Comparison of ENCODE assay signal across 1 cellular context in genomic region chr18:70205421-70206397, GRCh38.
A peak's percentile ranks its signal among the peaks of the same experiment; 100 is the strongest.
TF ChIP-seq lines count a peak whose summit lies in the region.

RTTN (minus strand) TSS chr18:70205687; CDS start chr18:70205658, 29 bp downstream.

TF ChIP-seq in HepG2, 621 proteins besides CTCF, POLR2A, EP300 and RAD21 (continued from another document and continues in another):
- TF ChIP-seq RERE (CRISPR knock-in tag; IDR thresholded peaks at IDR 0.05; ENCODE audit: low read depth) (0 out of 2 replicates have a peak, but pooled peaks have one; percentile 18), HES4 (CRISPR knock-in tag; IDR thresholded peaks at IDR 0.05; ENCODE audit: borderline replicate concordance) (peak; percentile 63; the same call in 1 of the 2 replicates), SRF (IDR thresholded peaks at IDR 0.05; ENCODE audit: low read depth, low read length) (peak; percentile 69; the same call in 1 of the 2 replicates), TP53 (CRISPR knock-in tag; conservative IDR thresholded peaks at IDR 0.05) (peak; percentile 81; the same call in 1 of the 2 replicates), SOX6 (IDR thresholded peaks at IDR 0.05) (no peak), SOX6 (CRISPR knock-in tag; IDR thresholded peaks at IDR 0.05) (peak; percentile 80), HNRNPLL (IDR thresholded peaks at IDR 0.05; ENCODE audit: low read depth, low read length, poor library complexity, severe bottlenecking) (peak; percentile 95), TOE1 (CRISPR knock-in tag; IDR thresholded peaks at IDR 0.05) (no peak; the same call in 1 of the 2 replicates), ZNF326 (CRISPR knock-in tag; IDR thresholded peaks at IDR 0.05; ENCODE audit: borderline replicate concordance) (no peak), RXRA (CRISPR knock-in tag; IDR thresholded peaks at IDR 0.05) (peak; percentile 87; the same call in 1 of the 2 replicates), ZNF251 (CRISPR knock-in tag; IDR thresholded peaks at IDR 0.05) (no peak), MLX (CRISPR knock-in tag; IDR thresholded peaks at IDR 0.05) (peak; percentile 29; the same call in 1 of the 2 replicates), RFX5 (IDR thresholded peaks at IDR 0.05; ENCODE audit: low read depth, low read length) (0 out of 2 replicates have a peak, but pooled peaks have one; percentile 7), ATF5 (CRISPR knock-in tag; IDR thresholded peaks at IDR 0.05; ENCODE audit: low read depth) (no peak), HNF1B (CRISPR knock-in tag; IDR thresholded peaks at IDR 0.05) (peak; percentile 51; the same call in 1 of the 2 replicates), ZNF609 (CRISPR knock-in tag; IDR thresholded peaks at IDR 0.05; ENCODE audit: borderline replicate concordance) (peak; percentile 58; the same call in 1 of the 2 replicates), SOX5 (CRISPR knock-in tag; IDR thresholded peaks at IDR 0.05; ENCODE audit: borderline replicate concordance) (peak; percentile 48; the same call in 1 of the 2 replicates), TRIM22 (IDR thresholded peaks at IDR 0.05) (no peak), MTERF4 (CRISPR knock-in tag; IDR thresholded peaks at IDR 0.05) (no peak), HBP1 (CRISPR knock-in tag; IDR thresholded peaks at IDR 0.05; ENCODE audit: low read depth) (peak; percentile 94; the same call in 1 of the 2 replicates), DBP (CRISPR knock-in tag; IDR thresholded peaks at IDR 0.05; ENCODE audit: not compliant biosample characterization) (no peak), ZNF678 (CRISPR knock-in tag; IDR thresholded peaks at IDR 0.05) (0 out of 2 replicates have a peak, but pooled peaks have one; percentile 21), ZUFSP (CRISPR knock-in tag; IDR thresholded peaks at IDR 0.05; ENCODE audit: borderline replicate concordance) (0 out of 2 replicates have a peak, but pooled peaks have one; percentile 48), PCBP1 (IDR thresholded peaks at IDR 0.05; ENCODE audit: borderline replicate concordance, low read depth, low read length) (peak; percentile 95), NFATC3 (CRISPR knock-in tag; IDR thresholded peaks at IDR 0.05) (0 out of 2 replicates have a peak, but pooled peaks have one; percentile 65), ZHX1 (CRISPR knock-in tag; IDR thresholded peaks at IDR 0.05; ENCODE audit: low read depth) (peak; percentile 93; the same call in 1 of the 2 replicates), RFXAP (CRISPR knock-in tag; IDR thresholded peaks at IDR 0.05; ENCODE audit: borderline replicate concordance) (peak; percentile 87)
